In genomic region chr12:6716874-6717437, GRCh38 we compare ENCODE assay signal across 22 cellular contexts. TPM values are rescaled to one million over a fixed set of nuclear protein-coding genes. Genes with fewer than 3 reads are reported as not detected.
A peak's percentile ranks its signal among the peaks of the same experiment; 100 is the strongest.
DNase-seq lines count a peak whose midpoint lies in the region; ATAC-seq, FAIRE-seq and TF ChIP-seq lines count a peak whose summit lies in the region.
"Had no signal": no experiment of that assay in that cellular context is flagged by ENCODE, and none has a peak within 500 bp of the region (broad histone marks: within the 10 kb centered on the region; RNA-seq: fewer than 3 reads in every experiment).

No MANE protein-coding gene starts in this region.

- DNase-seq in OCI-LY7 (ENCODE audit: low spot score) (no peak), endothelial cell of umbilical vein (ENCODE audit: low read depth, low spot score) (no peak), medulla oblongata (ENCODE audit: extremely low spot score) (no peak), NCI-H2029 treated with DMSO at 0.1 percent for 48 hours (lab: John Stamatoyannopoulos, UW) (no peak)
- DNase-seq: CD4-positive, alpha-beta memory T cell; GDM1; KBM-7; NCI-H1092 treated with DMSO at 0.1 percent for 48 hours; NCI-H1436 treated with DMSO at 0.1 percent for 48 hours; NCI-H1930; NCI-H2227 treated with DMSO at 0.1 percent for 48 hours; NCI-H510A; NCI-H748 treated with DMSO at 0.1 percent for 48 hours; Peyer's patch; SJCRH30; T-cell had no signal

- H3K9ac ChIP-seq in ES-I3 (ENCODE audit: low read depth, low read length): peak overlapping the region; percentile 31; the same call in 1 of the 2 replicates
- no peak overlapping the region for H3K9ac ChIP-seq in endothelial cell of umbilical vein (replicated peaks; ENCODE audit: extremely low read depth, insufficient read depth, low read length)
- H3K9ac ChIP-seq: BLaER1 treated with 17β-estradiol and CSF1 and Interleukin-3, amounts not matched to agents 10 nM and 100 nM had no signal

- no peak for ATAC-seq in GM18870 (IDR thresholded peaks at IDR 0.05; ENCODE audit: unreplicated experiment)
- ATAC-seq: T-cell had no signal

- H3K36me3 ChIP-seq in ES-I3 (ENCODE audit: insufficient read depth, low read length): no peaks in the 10 kb centered on the region
- H3K36me3 ChIP-seq in OCI-LY7 (ENCODE audit: insufficient read depth, low read length): no peaks in the 10 kb centered on the region
- H3K36me3 ChIP-seq in endothelial cell of umbilical vein (ENCODE audit: control insufficient read depth in 2 of 2, extremely low read depth in 1 of 2, insufficient read depth in 2 of 2, low read length in 2 of 2): no peaks in the 10 kb centered on the region
- H3K36me3 ChIP-seq: BLaER1 treated with 17β-estradiol and CSF1 and Interleukin-3, amounts not matched to agents 10 nM and 100 nM; Peyer's patch; SJCRH30 had no signal

- no peak for TF ChIP-seq CTCF in OCI-LY7 (conservative IDR thresholded peaks at IDR 0.05; ENCODE audit: low read length)
- TF ChIP-seq CTCF in endothelial cell of umbilical vein (IDR thresholded peaks at IDR 0.05; ENCODE audit: extremely low read depth in 1 of 2, insufficient read depth in 1 of 2, low read depth in 1 of 2, low read length in 2 of 2): no peak

- no peak overlapping the region for H3K27ac ChIP-seq in OCI-LY7 (ENCODE audit: low read depth, low read length, poor library complexity, severe bottlenecking)
- H3K27ac ChIP-seq in endothelial cell of umbilical vein (ENCODE audit: insufficient read depth, low read depth, low read length): no peak overlapping the region
- H3K27ac ChIP-seq: BLaER1 treated with 17β-estradiol and CSF1 and Interleukin-3, amounts not matched to agents 10 nM and 100 nM; Peyer's patch; SJCRH30 had no signal

- H3K4me2 ChIP-seq in OCI-LY7 (ENCODE audit: low read length) (no peak overlapping the region), endothelial cell of umbilical vein (ENCODE audit: insufficient read depth, low read length) (no peak overlapping the region)
- H3K4me2 ChIP-seq: BLaER1 treated with 17β-estradiol and CSF1 and Interleukin-3, amounts not matched to agents 10 nM and 100 nM had no signal

- TF ChIP-seq POLR2A in endothelial cell of umbilical vein (IDR thresholded peaks at IDR 0.05; ENCODE audit: low read depth, low read length): no peak

- H3K79me2 ChIP-seq in OCI-LY7 (ENCODE audit: insufficient read depth, low read depth, low read length) (no peaks in the 10 kb centered on the region), endothelial cell of umbilical vein (ENCODE audit: control insufficient read depth, insufficient read depth, low read length) (no peaks in the 10 kb centered on the region)

- H3K4me3 ChIP-seq in OCI-LY7 (ENCODE audit: low read depth, low read length, poor library complexity, severe bottlenecking): no peak overlapping the region
- no peak overlapping the region for H3K4me3 ChIP-seq in endothelial cell of umbilical vein (replicated peaks in 1 of 3; ENCODE audit: insufficient read depth in 1 of 3, low read depth in 1 of 3, low read length in 3 of 3)
- H3K4me3 ChIP-seq: BLaER1 treated with 17β-estradiol and CSF1 and Interleukin-3, amounts not matched to agents 10 nM and 100 nM; Peyer's patch; SJCRH30 had no signal

- CTCF ChIA-PET in OCI-LY7 (lab: Charles Lee; ENCODE audit: unreplicated experiment): no interaction called here
- CTCF ChIA-PET in endothelial cell of umbilical vein (lab: Charles Lee): interaction anchor here (0.7 kb wide), 1 partner anchor 163 kb away, joined by 3 read pairs; no protein-coding TSS in a partner anchor

- no peaks in the 10 kb centered on the region for H3K9me1 ChIP-seq in endothelial cell of umbilical vein (replicated peaks; ENCODE audit: control insufficient read depth, extremely low read depth, insufficient read depth, low read length)

- no peak for FAIRE-seq in endothelial cell of umbilical vein (lab: Jason Lieb, UNC)
- FAIRE-seq: GM18507, GM19239, H1 had no signal

- no peaks in the 10 kb centered on the region for H3K9me2 ChIP-seq in OCI-LY7 (ENCODE audit: insufficient read depth, low read length)

- H2AFZ ChIP-seq in OCI-LY7 (ENCODE audit: low read length) (no peak overlapping the region), endothelial cell of umbilical vein (ENCODE audit: low read depth, low read length) (no peak overlapping the region)

- dilution Hi-C loops in endothelial cell of umbilical vein (cut with MboI; ENCODE audit: extremely low pct_ligation_motif_present, low sequenced_read_pairs): no loop called here

- POLR2A ChIA-PET in OCI-LY7 (lab: Charles Lee): interaction anchor here (0.6 to 0.7 kb wide), 2 partner anchors 86 to 106 kb away, joined by 4 read pairs; no protein-coding TSS in a partner anchor
- POLR2A ChIA-PET in endothelial cell of umbilical vein (lab: Charles Lee): no interaction called here

- H3K27me3 ChIP-seq in endothelial cell of umbilical vein (ENCODE audit: control insufficient read depth in 2 of 2, insufficient read depth in 2 of 2, low read length in 2 of 2): no peaks in the 10 kb centered on the region
- H3K27me3 ChIP-seq: BLaER1 treated with 17β-estradiol and CSF1 and Interleukin-3, amounts not matched to agents 10 nM and 100 nM; Peyer's patch; SJCRH30 had no signal

- BruUV-seq in OCI-LY7 (replicated peaks; lab: Mats Ljungman, UMichigan) (TSS peak; percentile 97), endothelial cell of umbilical vein (replicated peaks; lab: Mats Ljungman, UMichigan) (TSS peak; percentile 62)

- H4K20me1 ChIP-seq in OCI-LY7 (ENCODE audit: insufficient read depth, low read length) (no peaks in the 10 kb centered on the region), endothelial cell of umbilical vein (replicated peaks; ENCODE audit: control insufficient read depth, extremely low read depth, insufficient read depth, low read length) (no peaks in the 10 kb centered on the region)
- H4K20me1 ChIP-seq: BLaER1 treated with 17β-estradiol and CSF1 and Interleukin-3, amounts not matched to agents 10 nM and 100 nM had no signal

- no peaks in the 10 kb centered on the region for H3K9me3 ChIP-seq in ES-I3 (ENCODE audit: control insufficient read depth, insufficient read depth, low read length)
- H3K9me3 ChIP-seq in OCI-LY7 (ENCODE audit: low read length): no peaks in the 10 kb centered on the region
- H3K9me3 ChIP-seq in endothelial cell of umbilical vein (replicated peaks; ENCODE audit: control insufficient read depth, insufficient read depth, low read length): no peaks in the 10 kb centered on the region
- H3K9me3 ChIP-seq: BLaER1 treated with 17β-estradiol and CSF1 and Interleukin-3, amounts not matched to agents 10 nM and 100 nM; Peyer's patch; SJCRH30 had no signal

- no peaks in the 10 kb centered on the region for H3K4me1 ChIP-seq in ES-I3 (ENCODE audit: insufficient read depth, low read length)
- H3K4me1 ChIP-seq in OCI-LY7 (ENCODE audit: insufficient read depth, low read length, poor library complexity, severe bottlenecking): peaks cover 27% of the 10 kb centered on the region
- H3K4me1 ChIP-seq in endothelial cell of umbilical vein (ENCODE audit: control insufficient read depth, extremely low read depth, insufficient read depth, low read length): no peaks in the 10 kb centered on the region
- H3K4me1 ChIP-seq: BLaER1 treated with 17β-estradiol and CSF1 and Interleukin-3, amounts not matched to agents 10 nM and 100 nM; Peyer's patch; SJCRH30 had no signal

- intact Hi-C loops in OCI-LY7 (cut with micrococcal nuclease; ENCODE audit: unreplicated experiment) (no loop called here), endothelial cell of umbilical vein (cut with micrococcal nuclease) (no loop called here)

RNA-seq across cellular contexts. Expression of gene COPS7A, which starts 6.9 kb away (rescaled TPM):
- 64.8 and 71.2 TPM in 2 replicates for total RNA-seq in OCI-LY7 (2014; rRNA removed; shearing (Covaris generic))
- total RNA-seq in OCI-LY7 (2022): 51.1 and 53.8 TPM in 2 replicates
- 36.5 and 41.1 TPM in 2 replicates for total RNA-seq in endothelial cell of umbilical vein
- polyA plus RNA-seq in endothelial cell of umbilical vein: 104 and 112 TPM in 2 replicates
- 85.3 and 85.9 TPM in 2 replicates for polyA plus RNA-seq in endothelial cell of umbilical vein (2011; cell fraction: cytosol; rRNA removed)
- 81.1 and 86.9 TPM in 2 replicates for polyA plus RNA-seq in endothelial cell of umbilical vein (2011; cell fraction: nucleus; rRNA removed)
- 42.2 and 52.7 TPM in 2 replicates for polyA plus RNA-seq in endothelial cell of umbilical vein (2012)
- 34.1 and 41.1 TPM in 2 replicates for polyA minus RNA-seq in endothelial cell of umbilical vein
- polyA minus RNA-seq in endothelial cell of umbilical vein (2011; cell fraction: cytosol; rRNA and poly(A)+ RNA removed): 16.7 TPM
- 11.3 TPM in 2 replicates for polyA minus RNA-seq in endothelial cell of umbilical vein (2011; cell fraction: nucleus; rRNA and poly(A)+ RNA removed)

RNA-seq across cellular contexts. Expression of gene PIANP, which starts 16.3 kb away (rescaled TPM):
- 0.98 and 1.2 TPM in 2 replicates for total RNA-seq in OCI-LY7 (2014; rRNA removed; shearing (Covaris generic))
- total RNA-seq in OCI-LY7 (2022) (15.2 and 15.4 TPM in 2 replicates), endothelial cell of umbilical vein (0.14 and 0.55 TPM in 2 replicates)
- polyA plus RNA-seq in endothelial cell of umbilical vein: 0.08 and 0.10 TPM in 2 replicates
- polyA plus RNA-seq in endothelial cell of umbilical vein (2011; cell fraction: cytosol; rRNA removed): 0.05 and 0.13 TPM in 2 replicates
- 0.08 TPM in 2 replicates for polyA plus RNA-seq in endothelial cell of umbilical vein (2011; cell fraction: nucleus; rRNA removed)
- 0.17 and 0.50 TPM in 2 replicates for polyA plus RNA-seq in endothelial cell of umbilical vein (2012)
- not detected in 2 replicates for polyA minus RNA-seq in endothelial cell of umbilical vein
- not detected for polyA minus RNA-seq in endothelial cell of umbilical vein (2011; cell fraction: cytosol; rRNA and poly(A)+ RNA removed)
- not detected in 2 replicates for polyA minus RNA-seq in endothelial cell of umbilical vein (2011; cell fraction: nucleus; rRNA and poly(A)+ RNA removed)
- total RNA-seq: Peyer's patch had no signal

RNA-seq across cellular contexts. Expression of gene ZNF384, which starts 27.8 kb away (rescaled TPM):
- 48.2 and 48.6 TPM in 2 replicates for total RNA-seq in OCI-LY7 (2014; rRNA removed; shearing (Covaris generic))
- total RNA-seq in OCI-LY7 (2022): 95.5 and 109 TPM in 2 replicates
- total RNA-seq in endothelial cell of umbilical vein: 52.8 and 58.5 TPM in 2 replicates
- 58.3 and 67.5 TPM in 2 replicates for polyA plus RNA-seq in endothelial cell of umbilical vein
- polyA plus RNA-seq in endothelial cell of umbilical vein (2011; cell fraction: cytosol; rRNA removed): 50.6 and 51.3 TPM in 2 replicates
- 180 and 198 TPM in 2 replicates for polyA plus RNA-seq in endothelial cell of umbilical vein (2011; cell fraction: nucleus; rRNA removed)
- 48.8 and 55.5 TPM in 2 replicates for polyA plus RNA-seq in endothelial cell of umbilical vein (2012)
- polyA minus RNA-seq in endothelial cell of umbilical vein: 69.6 and 82.8 TPM in 2 replicates
- 31.3 TPM for polyA minus RNA-seq in endothelial cell of umbilical vein (2011; cell fraction: cytosol; rRNA and poly(A)+ RNA removed)
- polyA minus RNA-seq in endothelial cell of umbilical vein (2011; cell fraction: nucleus; rRNA and poly(A)+ RNA removed): 57.6 and 71.5 TPM in 2 replicates

RNA-seq across cellular contexts. Expression of gene MLF2, which starts 36.0 kb away (rescaled TPM):
- 87.3 and 96.2 TPM in 2 replicates for total RNA-seq in OCI-LY7 (2014; rRNA removed; shearing (Covaris generic))
- total RNA-seq in OCI-LY7 (2022): 79.7 and 81.3 TPM in 2 replicates
- total RNA-seq in endothelial cell of umbilical vein: 136 and 147 TPM in 2 replicates
- 306 and 319 TPM in 2 replicates for polyA plus RNA-seq in endothelial cell of umbilical vein
- 189 and 228 TPM in 2 replicates for polyA plus RNA-seq in endothelial cell of umbilical vein (2011; cell fraction: cytosol; rRNA removed)
- polyA plus RNA-seq in endothelial cell of umbilical vein (2011; cell fraction: nucleus; rRNA removed): 119 and 136 TPM in 2 replicates
- polyA plus RNA-seq in endothelial cell of umbilical vein (2012): 160 and 203 TPM in 2 replicates
- polyA minus RNA-seq in endothelial cell of umbilical vein: 221 and 250 TPM in 2 replicates
- 55.0 TPM for polyA minus RNA-seq in endothelial cell of umbilical vein (2011; cell fraction: cytosol; rRNA and poly(A)+ RNA removed)
- 43.1 and 46.8 TPM in 2 replicates for polyA minus RNA-seq in endothelial cell of umbilical vein (2011; cell fraction: nucleus; rRNA and poly(A)+ RNA removed)

RNA-seq across cellular contexts. Expression of gene PTMS, which starts 49.2 kb away (rescaled TPM):
- 6.3 and 7.8 TPM in 2 replicates for total RNA-seq in OCI-LY7 (2014; rRNA removed; shearing (Covaris generic))
- total RNA-seq in OCI-LY7 (2022) (9.8 and 11.8 TPM in 2 replicates), endothelial cell of umbilical vein (518 and 555 TPM in 2 replicates)
- 661 and 787 TPM in 2 replicates for polyA plus RNA-seq in endothelial cell of umbilical vein
- 356 and 357 TPM in 2 replicates for polyA plus RNA-seq in endothelial cell of umbilical vein (2011; cell fraction: cytosol; rRNA removed)
- 146 and 181 TPM in 2 replicates for polyA plus RNA-seq in endothelial cell of umbilical vein (2011; cell fraction: nucleus; rRNA removed)
- polyA plus RNA-seq in endothelial cell of umbilical vein (2012): 327 and 655 TPM in 2 replicates
- polyA minus RNA-seq in endothelial cell of umbilical vein: 264 and 340 TPM in 2 replicates
- 73.9 TPM for polyA minus RNA-seq in endothelial cell of umbilical vein (2011; cell fraction: cytosol; rRNA and poly(A)+ RNA removed)
- polyA minus RNA-seq in endothelial cell of umbilical vein (2011; cell fraction: nucleus; rRNA and poly(A)+ RNA removed): 40.4 and 51.6 TPM in 2 replicates
